ENCODE assay signal across 17 cellular contexts in genomic region chr9:133571896-133572595, GRCh38. TPM values are rescaled to one million over a fixed set of nuclear protein-coding genes. Genes with fewer than 3 reads are reported as not detected.
A peak's percentile ranks its signal among the peaks of the same experiment; 100 is the strongest.
DNase-seq lines count a peak whose midpoint lies in the region; ATAC-seq and TF ChIP-seq lines count a peak whose summit lies in the region.
"Had no signal": no experiment of that assay in that cellular context is flagged by ENCODE, and none has a peak within 500 bp of the region (broad histone marks: within the 10 kb centered on the region; RNA-seq: fewer than 3 reads in every experiment).

No MANE protein-coding gene starts in this region.

- peak overlapping the region; percentile 1 for H3K9ac ChIP-seq in NT2/D1 (ENCODE audit: insufficient read length, low read depth)

- H3K27me3 ChIP-seq in left ventricle myocardium inferior (ENCODE audit: low read depth), result peaks cover 14% of the 10 kb centered on the region
- H3K27me3 ChIP-seq in NT2/D1 (ENCODE audit: insufficient read depth, insufficient read length), result no peaks in the 10 kb centered on the region
- no peaks in the 10 kb centered on the region for H3K27me3 ChIP-seq in dorsolateral prefrontal cortex
- H3K27me3 ChIP-seq in sigmoid colon, result peaks cover 0 to 12% (median 0%) of the 10 kb centered on the region in 3 donors

- no peak for TF ChIP-seq EP300 in sigmoid colon (IDR thresholded peaks at IDR 0.05)

- H3K4me3 ChIP-seq in left ventricle myocardium inferior (no peak overlapping the region), NT2/D1 (ENCODE audit: insufficient read length, low read depth) (no peak overlapping the region), dorsolateral prefrontal cortex (peak overlapping the region in 9 of 59 donors; percentile 17 to 39 (median 20)), sigmoid colon (peak overlapping the region in 1 of 4 donors; percentile 9)
- H3K4me3 ChIP-seq: GM23338 had no signal

- H3K27ac ChIP-seq in left ventricle myocardium inferior (replicated peaks) (peak overlapping the region; percentile 60), dorsolateral prefrontal cortex (peak overlapping the region in 48 of 59 donors; percentile 18 to 81 (median 64)), sigmoid colon (peak overlapping the region in 3 of 4 donors; percentile 70 to 73 (median 71))

- DNase-seq in left ventricle myocardium inferior, result no peak
- no peak for DNase-seq in left ventricle myocardium superior
- DNase-seq in NT2/D1 (ENCODE audit: low read depth, low spot score), result no peak
- DNase-seq in dorsolateral prefrontal cortex, result no peak
- no peak for DNase-seq in sigmoid colon
- DNase-seq in middle frontal gyrus (ENCODE audit: extremely low spot score, low spot score), result no peak
- no peak for DNase-seq in NCI-H510A treated with DMSO at 0.1 percent for 48 hours (lab: John Stamatoyannopoulos, UW)
- no peak for DNase-seq in activated CD4-positive, alpha-beta T cell treated with anti-CD3 and anti-CD28 coated beads for 48 hours
- DNase-seq: CD4-positive, CD25-positive, alpha-beta regulatory T cell; DMS53; GF-D8; H7; IMR-90 had no signal

- WGBS in sigmoid colon, 2 donors, result 83 to 86% methylated on average over 20 of the region's 20 CpGs

- TF ChIP-seq CTCF in left ventricle myocardium inferior (IDR thresholded peaks at IDR 0.05; ENCODE audit: borderline replicate concordance) (no peak), dorsolateral prefrontal cortex (IDR thresholded peaks at IDR 0.05 in 54 of 56, conservative IDR thresholded peaks at IDR 0.05 in 2 of 56; ENCODE audit: low read depth in 1 of 56, partially characterized antibody in 56 of 56) (no peak), sigmoid colon (IDR thresholded peaks at IDR 0.05) (no peak)

- intact Hi-C loops in left ventricle myocardium inferior (cut with micrococcal nuclease), result no loop called here
- intact Hi-C loops in left ventricle myocardium superior (cut with micrococcal nuclease), result no loop called here
- intact Hi-C loops in dorsolateral prefrontal cortex (cut with DNase I), result loop anchor here in 1 of 2 donors (2.0 to 5.0 kb wide), 2 partner anchors 40 to 63 kb away; partner anchors contain the start of gene ADAMTSL2
- intact Hi-C loops in sigmoid colon (cut with DNase I), result no loop called here

- TF ChIP-seq POLR2A in sigmoid colon (IDR thresholded peaks at IDR 0.05), result no peak

- H3K36me3 ChIP-seq in left ventricle myocardium inferior, result no peaks in the 10 kb centered on the region
- H3K36me3 ChIP-seq in NT2/D1 (ENCODE audit: insufficient read depth, insufficient read length, low read length), result no peaks in the 10 kb centered on the region
- no peaks in the 10 kb centered on the region for H3K36me3 ChIP-seq in sigmoid colon

- no peaks in the 10 kb centered on the region for H3K9me3 ChIP-seq in left ventricle myocardium inferior (replicated peaks)
- no peaks in the 10 kb centered on the region for H3K9me3 ChIP-seq in NT2/D1 (ENCODE audit: insufficient read depth, low read length)
- no peaks in the 10 kb centered on the region for H3K9me3 ChIP-seq in sigmoid colon

- no peak for ATAC-seq in left ventricle myocardium superior
- ATAC-seq: GM23338 had no signal

- H3K4me1 ChIP-seq in left ventricle myocardium inferior (peaks cover 42% of the 10 kb centered on the region), NT2/D1 (ENCODE audit: insufficient read depth, insufficient read length) (peaks cover 29% of the 10 kb centered on the region), sigmoid colon (peaks cover 0 to 40% (median 33%) of the 10 kb centered on the region in 4 donors)

RNA-seq across cellular contexts. Expression of gene FAM163B, which starts 37.1 kb away (rescaled TPM):
- total RNA-seq in left ventricle myocardium inferior (not detected), left ventricle myocardium superior (not detected), dorsolateral prefrontal cortex (100 to 1,000 TPM in 78 of 120 experiments, 10 to 100 TPM in 42; 34.8 to 183 (median 111) TPM), sigmoid colon (1 to 10 TPM in 2 of 4 donors, under 1 TPM in 1, not detected in 1; 0.83 to 1.5 (median 1.1) TPM)
- polyA plus RNA-seq in sigmoid colon, result 1 to 10 TPM in 2 of 3 donors, under 1 TPM in 1; 0.29 to 2.4 (median 1.4) TPM
- total RNA-seq: CD4-positive, CD25-positive, alpha-beta regulatory T cell; HT-29; IMR-90 had no signal
- polyA plus RNA-seq: AG04450; BJ; CD4-positive, CD25-positive, alpha-beta regulatory T cell; IMR-90 had no signal

RNA-seq across cellular contexts. Expression of gene ADAMTSL2, which starts 37.5 kb away (rescaled TPM):
- total RNA-seq in left ventricle myocardium inferior, result 6.0 TPM
- 5.1 TPM for total RNA-seq in left ventricle myocardium superior
- 10 to 100 TPM in 118 of 120 experiments, 1 to 10 TPM in 2; 9.6 to 24.0 (median 15.4) TPM for total RNA-seq in dorsolateral prefrontal cortex
- total RNA-seq in sigmoid colon, result 1 to 10 TPM in 2 of 4 donors, under 1 TPM in 2; 0.33 to 4.2 (median 0.94) TPM
- polyA plus RNA-seq in sigmoid colon, result 1 to 10 TPM in 1 of 3 donors, under 1 TPM in 2; 0.46 to 1.8 (median 0.60) TPM
- total RNA-seq: CD4-positive, CD25-positive, alpha-beta regulatory T cell; IMR-90 had no signal
- polyA plus RNA-seq: AG04450; BJ; CD4-positive, CD25-positive, alpha-beta regulatory T cell; IMR-90 had no signal

RNA-seq across cellular contexts. Expression of gene MYMK, which starts 47.3 kb away (rescaled TPM):
- not detected for total RNA-seq in left ventricle myocardium inferior
- total RNA-seq in left ventricle myocardium superior, result not detected
- 1 to 10 TPM in 5 of 120 experiments, under 1 TPM in 14, not detected in 101; 0.39 to 3.1 (median 0.75) TPM for total RNA-seq in dorsolateral prefrontal cortex
- total RNA-seq in sigmoid colon, result not detected
- polyA plus RNA-seq in sigmoid colon, result not detected
- total RNA-seq: CD4-positive, CD25-positive, alpha-beta regulatory T cell; GM23338; H7; HT-29; IMR-90 had no signal
- polyA plus RNA-seq: AG04450; BJ; CD4-positive, CD25-positive, alpha-beta regulatory T cell; GM23338; IMR-90 had no signal

Comparison
In these comparisons a context has a peak if more than half of its experiments do, and no peak if none do; other contexts are left out.
1. RNA of gene FAM163B, which starts 37.1 kb away (total RNA-seq): 34.8 to 183 TPM in dorsolateral prefrontal cortex; 0.83 to 1.5 TPM in sigmoid colon, not detected in left ventricle myocardium inferior (single experiment) and not detected in left ventricle myocardium superior (single experiment); every median in the first group is over 10 times any median in the second.
2. Peak in every context shown above with its lines, with median percentiles within 50 percentile points of each other: H3K27ac ChIP-seq.